In the genomic region with DNA sequence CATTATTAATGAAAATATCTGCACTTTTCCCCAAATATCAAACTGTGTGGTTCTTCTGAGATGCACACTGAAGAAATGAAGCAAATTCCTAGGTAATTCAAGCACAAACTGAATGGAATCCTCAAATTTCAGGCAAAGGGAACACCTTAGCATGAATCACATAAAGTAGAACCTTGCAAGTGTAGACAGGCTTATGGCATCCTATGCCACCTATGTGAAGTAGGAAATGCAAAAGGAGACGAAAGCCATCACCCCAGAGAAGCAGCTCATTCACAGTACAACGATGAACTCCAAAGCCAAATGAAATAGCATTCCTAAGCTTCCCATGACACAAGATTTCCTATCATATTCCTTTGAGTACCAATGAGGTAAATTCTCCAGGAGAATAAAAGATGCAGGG, we compare ENCODE assay signal across 18 cellular contexts.
DNase-seq lines count a peak whose midpoint lies in the region; FAIRE-seq and TF ChIP-seq lines count a peak whose summit lies in the region.
"Had no signal": no experiment of that assay in that cellular context is flagged by ENCODE, and none has a peak within 500 bp of the region (broad histone marks: within the 10 kb centered on the region; RNA-seq: fewer than 3 reads in every experiment).

No MANE protein-coding gene starts in this region.

- peak; percentile 39 for DNase-seq in mammary epithelial cell
- no peak for DNase-seq in MCF 10A (ENCODE audit: unreplicated experiment)
- DNase-seq in epithelial cell of esophagus (ENCODE audit: low read depth) = peak; percentile 78
- no peak for DNase-seq in keratinocyte (ENCODE audit: low read depth, low spot score)
- DNase-seq in Karpas-422 = no peak
- DNase-seq in erythroblast (lab: John Stamatoyannopoulos, UW) = no peak
- DNase-seq in activated T-cell treated with anti-CD3 and anti-CD28 coated beads for 4 hours = no peak
- DNase-seq: 8988T; AML-193; Calu3; CD4-positive, CD25-positive, alpha-beta regulatory T cell; DMS 273 treated with DMSO at 0.1 percent for 48 hours; GM23248; H7 had no signal

- dilution Hi-C loops in mammary epithelial cell (cut with HindIII; ENCODE audit: low sequenced_read_pairs) (no loop called here), keratinocyte (cut with MboI; ENCODE audit: extremely low pct_ligation_motif_present, low sequenced_read_pairs) (no loop called here)

- TF ChIP-seq POLR2A in erythroblast (IDR thresholded peaks at IDR 0.05; ENCODE audit: low read length) = no peak

- H3K27me3 ChIP-seq in mammary epithelial cell (ENCODE audit: insufficient read depth, low read length) (no peaks in the 10 kb centered on the region), keratinocyte (ENCODE audit: control insufficient read depth, extremely low read depth, insufficient read depth, low read length) (no peaks in the 10 kb centered on the region), Karpas-422 (ENCODE audit: low read length) (no peaks in the 10 kb centered on the region)
- H3K27me3 ChIP-seq: BLaER1 had no signal

- POLR2A ChIA-PET in MCF 10A (lab: Yijun Ruan, JAX) = interaction anchor here (0.9 kb wide), 1 partner anchor 9 kb away, joined by 3 read pairs; no protein-coding TSS in a partner anchor

- H3K27ac Mint-ChIP-seq in MCF 10A (ENCODE audit: low read depth, unreplicated experiment) = no peak overlapping the region
- H3K27ac Mint-ChIP-seq: CD4-positive, CD25-positive, alpha-beta regulatory T cell; IgD-negative memory B cell had no signal

- intact Hi-C loops in mammary epithelial cell (cut with micrococcal nuclease) (loop anchor here (5.0 kb wide), 1 partner anchor 97 kb away; no protein-coding TSS in a partner anchor), MCF 10A (cut with micrococcal nuclease) (no loop called here)

- H3K9me3 ChIP-seq in mammary epithelial cell (replicated peaks; ENCODE audit: insufficient read depth, low read length) (no peaks in the 10 kb centered on the region), keratinocyte (ENCODE audit: control insufficient read depth, low read depth, low read length) (no peaks in the 10 kb centered on the region), Karpas-422 (ENCODE audit: low read length) (no peaks in the 10 kb centered on the region)
- H3K9me3 ChIP-seq: BLaER1 had no signal

- FAIRE-seq in keratinocyte (lab: Jason Lieb, UNC) = peak; percentile 97
- FAIRE-seq: GM12878, GM18507 had no signal

- H3K9me2 ChIP-seq in Karpas-422 (replicated peaks; ENCODE audit: insufficient read depth, low read length) = no peaks in the 10 kb centered on the region

- H3K79me2 ChIP-seq in mammary epithelial cell (ENCODE audit: insufficient read depth, low read length) = no peaks in the 10 kb centered on the region
- H3K79me2 ChIP-seq in keratinocyte (ENCODE audit: control insufficient read depth, insufficient read depth, low read length) = no peaks in the 10 kb centered on the region
- no peaks in the 10 kb centered on the region for H3K79me2 ChIP-seq in Karpas-422 (ENCODE audit: low read length)

- no peak overlapping the region for H3K4me3 ChIP-seq in mammary epithelial cell (replicated peaks in 1 of 3; ENCODE audit: insufficient read depth in 1 of 3, low read depth in 2 of 3, low read length in 3 of 3)
- no peak overlapping the region for H3K4me3 ChIP-seq in epithelial cell of esophagus (ENCODE audit: low read length)
- H3K4me3 ChIP-seq in keratinocyte (ENCODE audit: control insufficient read depth in 2 of 3, extremely low read depth in 1 of 3, insufficient read depth in 2 of 3, low read depth in 1 of 3, low read length in 3 of 3) = no peak overlapping the region
- H3K4me3 ChIP-seq in Karpas-422 (ENCODE audit: low read length) = no peak overlapping the region
- H3K4me3 ChIP-seq: BLaER1, GM12878, GM23248 had no signal

- BruUV-seq in mammary epithelial cell (replicated peaks; lab: Mats Ljungman, UMichigan) = no TSS peak
- BruUV-seq in MCF 10A (replicated peaks; lab: Mats Ljungman, UMichigan) = no TSS peak

- no peaks in the 10 kb centered on the region for H3K36me3 Mint-ChIP-seq in MCF 10A (ENCODE audit: insufficient read depth, unreplicated experiment)
- H3K36me3 Mint-ChIP-seq: CD4-positive, CD25-positive, alpha-beta regulatory T cell had no signal

- no peaks in the 10 kb centered on the region for H3K9me1 ChIP-seq in keratinocyte (ENCODE audit: control insufficient read depth, extremely low read depth, insufficient read depth, low read length)

- H4K20me1 ChIP-seq in mammary epithelial cell (ENCODE audit: insufficient read depth, low read length) (no peaks in the 10 kb centered on the region), keratinocyte (ENCODE audit: control insufficient read depth, extremely low read depth, insufficient read depth, low read length) (no peaks in the 10 kb centered on the region), Karpas-422 (ENCODE audit: insufficient read depth, low read depth, low read length) (no peaks in the 10 kb centered on the region)
- H4K20me1 ChIP-seq: BLaER1 had no signal

- peak overlapping the region; percentile 40 for H2AFZ ChIP-seq in mammary epithelial cell (ENCODE audit: low read depth, low read length)
- peak overlapping the region; percentile 6 for H2AFZ ChIP-seq in keratinocyte (ENCODE audit: control insufficient read depth, low read length)
- no peak overlapping the region for H2AFZ ChIP-seq in Karpas-422 (ENCODE audit: low read length)
- H2AFZ ChIP-seq: GM23248 had no signal

- H3K4me1 ChIP-seq in mammary epithelial cell (ENCODE audit: insufficient read depth, low read length) (peaks cover 22% of the 10 kb centered on the region), keratinocyte (ENCODE audit: control insufficient read depth, extremely low read depth, insufficient read depth, low read length) (peaks cover 26% of the 10 kb centered on the region), Karpas-422 (ENCODE audit: low read length) (no peaks in the 10 kb centered on the region)

- peaks cover 1% of the 10 kb centered on the region for H3K27me3 Mint-ChIP-seq in MCF 10A (ENCODE audit: insufficient read depth, unreplicated experiment)

- H3K4me2 ChIP-seq in mammary epithelial cell (ENCODE audit: insufficient read depth, low read depth, low read length) = peak overlapping the region; percentile 33
- H3K4me2 ChIP-seq in keratinocyte (ENCODE audit: control insufficient read depth, extremely low read depth, insufficient read depth, low read depth, low read length) = peak overlapping the region; percentile 44
- H3K4me2 ChIP-seq in Karpas-422 (ENCODE audit: low read depth, low read length, poor library complexity, severe bottlenecking) = no peak overlapping the region
- H3K4me2 ChIP-seq: BLaER1 had no signal

- CTCF ChIA-PET in mammary epithelial cell (lab: Charles Lee; ENCODE audit: low non-redundant PET) (no interaction called here), MCF 10A (lab: Yijun Ruan, JAX) (interaction anchor here (0.6 kb wide), 1 partner anchor 125 kb away, joined by 4 read pairs; no protein-coding TSS in a partner anchor)

- H3K9ac ChIP-seq in mammary epithelial cell (ENCODE audit: insufficient read depth, low read length) = no peak overlapping the region
- H3K9ac ChIP-seq in keratinocyte (ENCODE audit: control insufficient read depth, extremely low read depth, insufficient read depth, low read length) = no peak overlapping the region
- H3K9ac ChIP-seq in Karpas-422 (ENCODE audit: low read length) = no peak overlapping the region
- H3K9ac ChIP-seq: BLaER1, GM23248 had no signal

- H3K4me3 Mint-ChIP-seq in MCF 10A (ENCODE audit: unreplicated experiment) = no peak overlapping the region
- H3K4me3 Mint-ChIP-seq: CD4-positive, CD25-positive, alpha-beta regulatory T cell; IgD-negative memory B cell had no signal

- H3K4me1 Mint-ChIP-seq in MCF 10A (ENCODE audit: insufficient read depth, unreplicated experiment) = peaks cover 17% of the 10 kb centered on the region

- no peak for TF ChIP-seq CTCF in mammary epithelial cell (conservative IDR thresholded peaks at IDR 0.05 in 1 of 2, IDR thresholded peaks at IDR 0.05 in 1 of 2; ENCODE audit: extremely low read depth in 1 of 2, insufficient read depth in 1 of 2, low read depth in 1 of 2, low read length in 2 of 2)
- no peak for TF ChIP-seq CTCF in MCF 10A (IDR thresholded peaks at IDR 0.05; ENCODE audit: unreplicated experiment)
- TF ChIP-seq CTCF in epithelial cell of esophagus (IDR thresholded peaks at IDR 0.05; ENCODE audit: insufficient read depth, low read depth, low read length, missing control alignments) = no peak
- TF ChIP-seq CTCF in keratinocyte (optimal IDR thresholded peaks at IDR 0.05 in 1 of 3, IDR thresholded peaks at IDR 0.05 in 1 of 3, conservative IDR thresholded peaks at IDR 0.05 in 1 of 3; ENCODE audit: extremely low read depth in 1 of 3, insufficient read depth in 2 of 3, low read length in 3 of 3) = no peak

- H3K9me3 Mint-ChIP-seq in MCF 10A (ENCODE audit: unreplicated experiment) = no peaks in the 10 kb centered on the region

- H3K27ac ChIP-seq in mammary epithelial cell (ENCODE audit: insufficient read depth, low read depth, low read length) (no peak overlapping the region), keratinocyte (ENCODE audit: control insufficient read depth, insufficient read depth, low read length) (peak overlapping the region; percentile 70), Karpas-422 (ENCODE audit: low read length) (no peak overlapping the region)
- H3K27ac ChIP-seq: BLaER1 had no signal

- H3K36me3 ChIP-seq in mammary epithelial cell (ENCODE audit: insufficient read depth, low read length) (no peaks in the 10 kb centered on the region), keratinocyte (ENCODE audit: control insufficient read depth in 2 of 2, extremely low read depth in 1 of 2, insufficient read depth in 2 of 2, low read length in 2 of 2) (no peaks in the 10 kb centered on the region), Karpas-422 (ENCODE audit: insufficient read depth, low read length) (no peaks in the 10 kb centered on the region)
- H3K36me3 ChIP-seq: BLaER1 had no signal

- 80% methylated on average over 2 of the region's 2 CpGs for WGBS in mammary epithelial cell (ENCODE audit: low coverage, missing lambda C conversion rate)

- in situ Hi-C loops in mammary epithelial cell (cut with MboI; ENCODE audit: low sequenced_read_pairs in 2 of 2) = no loop called here

Comparison
In these comparisons a context has a peak if more than half of its experiments do, and no peak if none do; other contexts are left out.
1. DNase-seq: peak in mammary epithelial cell (single experiment) and epithelial cell of esophagus (single experiment); none in MCF 10A (single experiment), keratinocyte (single experiment), Karpas-422 (single experiment), erythroblast (0 of 2) and activated T-cell treated with anti-CD3 and anti-CD28 coated beads for 4 hours (single experiment).